Comparison of ENCODE assay signal across 24 cellular contexts in genomic region chr2:133952896-133953295, GRCh38.
DNase-seq lines count a peak whose midpoint lies in the region; ATAC-seq, FAIRE-seq and TF ChIP-seq lines count a peak whose summit lies in the region.
"Had no signal": no experiment of that assay in that cellular context is flagged by ENCODE, and none has a peak within 500 bp of the region (broad histone marks: within the 10 kb centered on the region; RNA-seq: fewer than 3 reads in every experiment).

No MANE protein-coding gene starts in this region.

- DNase-seq in GM12865 (ENCODE audit: low read depth) (peak; percentile 11), T-helper 17 cell (no peak), spleen (peak; percentile 79), PC-3 (no peak), RCC 7860 (ENCODE audit: low spot score) (no peak)
- DNase-seq: AML-193, GDM1, KG1, NCI-H1092 treated with DMSO at 0.1 percent for 48 hours, NCI-H146, NCI-H2029, NCI-H226, NCI-H524, NCI-H774, OCI-M1, SHP77 treated with DMSO at 0.1 percent for 48 hours, SW 1271, T-helper 2 cell had no signal

- POLR2A ChIA-PET in PC-3 (lab: Charles Lee; ENCODE audit: unreplicated experiment), result no interaction called here

- H3K27me3 ChIP-seq in spleen (replicated peaks in 1 of 7), result peaks cover 0 to 4% (median 0%) of the 10 kb centered on the region in 7 donors
- H3K27me3 ChIP-seq in PC-3 (ENCODE audit: low read length), result peaks cover 39% of the 10 kb centered on the region

- H3K27ac ChIP-seq in spleen (peak overlapping the region in 5 of 8 donors; percentile 15 to 70 (median 54)), PC-3 (ENCODE audit: low read length) (no peak overlapping the region)
- H3K27ac ChIP-seq: C4-2B, HL-60, RWPE1, SK-N-MC had no signal

- H4K20me1 ChIP-seq in PC-3 (ENCODE audit: low read length), result no peaks in the 10 kb centered on the region

- FAIRE-seq in RCC 7860 (lab: Jason Lieb, UNC), result no peak

- H3K4me1 Mint-ChIP-seq in T-helper 17 cell, result peaks cover 9% of the 10 kb centered on the region

- no peak overlapping the region for H3K4me3 Mint-ChIP-seq in T-helper 17 cell

- TF ChIP-seq CTCF in GM12865 (IDR thresholded peaks at IDR 0.05; ENCODE audit: insufficient read depth, low read depth, low read length, missing control alignments) (no peak), spleen (IDR thresholded peaks at IDR 0.05 in 8 of 11, conservative IDR thresholded peaks at IDR 0.05 in 3 of 11) (no peak), PC-3 (conservative IDR thresholded peaks at IDR 0.05; ENCODE audit: low read depth, low read length) (no peak)

- no peak overlapping the region for H3K4me2 ChIP-seq in PC-3 (ENCODE audit: low read length)

- CTCF ChIA-PET in PC-3 (lab: Charles Lee), result no interaction called here

- no peaks in the 10 kb centered on the region for H3K9me2 ChIP-seq in PC-3 (replicated peaks; ENCODE audit: low read length)

- no peak overlapping the region for H3K9ac ChIP-seq in PC-3 (ENCODE audit: low read length)

- 65 to 72% (median 69%) methylated on average over 4 of the region's 4 CpGs for WGBS in spleen, 5 donors

- H3K27ac Mint-ChIP-seq in T-helper 17 cell, result no peak overlapping the region

- H3K79me2 ChIP-seq in PC-3 (ENCODE audit: low read length), result no peaks in the 10 kb centered on the region

- peaks cover 0 to 50% (median 32%) of the 10 kb centered on the region in 6 donors for H3K4me1 ChIP-seq in spleen
- no peaks in the 10 kb centered on the region for H3K4me1 ChIP-seq in PC-3 (ENCODE audit: insufficient read depth, low read length)

- H3K36me3 ChIP-seq in spleen, result no peaks in the 10 kb centered on the region
- H3K36me3 ChIP-seq in PC-3 (ENCODE audit: low read depth, low read length), result no peaks in the 10 kb centered on the region

- H3K36me3 Mint-ChIP-seq in T-helper 17 cell (ENCODE audit: low read depth), result peaks cover 2% of the 10 kb centered on the region

- no peak overlapping the region for H3K4me3 ChIP-seq in GM12865 (ENCODE audit: low read depth, low read length)
- H3K4me3 ChIP-seq in spleen, result no peak overlapping the region
- no peak overlapping the region for H3K4me3 ChIP-seq in PC-3 (ENCODE audit: low read length)
- H3K4me3 ChIP-seq: SK-N-MC had no signal

- TF ChIP-seq POLR2A in spleen (IDR thresholded peaks at IDR 0.05), result no peak

- H3F3A ChIP-seq in PC-3 (ENCODE audit: low read length, unreplicated experiment), result no peaks in the 10 kb centered on the region

- intact Hi-C loops in spleen (cut with DNase I; ENCODE audit: low total_unique reads) (no loop called here), PC-3 (cut with micrococcal nuclease) (no loop called here)

- no peak overlapping the region for H2AFZ ChIP-seq in PC-3 (ENCODE audit: low read length)

- no TSS peak for BruUV-seq in PC-3 (replicated peaks; lab: Mats Ljungman, UMichigan)

- ATAC-seq in HG03571 (IDR thresholded peaks at IDR 0.05; ENCODE audit: unreplicated experiment), result peak; percentile 1
- ATAC-seq in T-helper 17 cell, result peak; percentile 20
- no peak for ATAC-seq in PC-3
- ATAC-seq in GM18858 (IDR thresholded peaks at IDR 0.05; ENCODE audit: unreplicated experiment), result no peak

- no peaks in the 10 kb centered on the region for H3K9me3 ChIP-seq in T-helper 17 cell (ENCODE audit: control insufficient read depth, low read length, poor library complexity, severe bottlenecking)
- no peaks in the 10 kb centered on the region for H3K9me3 ChIP-seq in spleen
- no peaks in the 10 kb centered on the region for H3K9me3 ChIP-seq in PC-3 (ENCODE audit: low read length)

- peaks cover 30% of the 10 kb centered on the region for H3K27me3 Mint-ChIP-seq in T-helper 17 cell

Comparison
In these comparisons a context has a peak if more than half of its experiments do, and no peak if none do; other contexts are left out.
1. DNase-seq: peak in GM12865 (single experiment) and spleen (single experiment); none in T-helper 17 cell (0 of 3), PC-3 (single experiment) and RCC 7860 (single experiment).
2. ATAC-seq: peak in HG03571 (single experiment) and T-helper 17 cell (single experiment); none in PC-3 (single experiment) and GM18858 (single experiment).